ENCODE assay signal across 8 cellular contexts in the genomic region with DNA sequence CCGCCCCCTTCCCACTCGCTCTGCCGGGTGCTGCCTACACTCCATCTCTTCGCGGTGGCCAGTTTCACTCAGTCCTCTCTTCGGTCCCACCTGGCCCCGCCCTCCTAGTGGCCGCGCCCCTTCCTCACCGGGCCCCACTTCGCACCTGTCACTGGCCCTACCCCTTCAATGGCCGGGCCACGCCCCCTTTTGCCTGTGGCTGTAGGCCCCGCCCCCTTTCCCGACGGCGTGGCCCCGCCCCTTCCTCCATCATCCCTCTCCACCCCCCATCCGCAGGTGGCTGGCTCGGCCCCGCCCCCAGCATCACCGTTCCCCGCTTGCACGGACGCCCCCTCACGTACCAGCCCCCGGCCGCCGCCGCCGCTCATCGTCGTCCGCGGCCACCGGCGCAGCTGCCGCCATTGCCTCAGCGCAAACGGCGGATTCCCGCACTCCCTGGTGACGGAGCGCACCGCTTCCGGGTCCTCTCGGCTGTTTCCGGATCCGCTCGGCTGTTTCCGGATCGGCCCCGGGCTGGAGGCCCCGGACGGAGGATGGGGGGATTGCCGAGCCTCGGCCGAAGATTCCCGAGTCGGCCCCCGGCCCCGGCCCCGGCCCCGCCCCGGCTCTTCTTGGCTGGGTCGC. TPM values are rescaled to one million over a fixed set of nuclear protein-coding genes. Genes with fewer than 3 reads are reported as not detected.
A peak's percentile ranks its signal among the peaks of the same experiment; 100 is the strongest.
DNase-seq lines count a peak whose midpoint lies in the region; ATAC-seq and TF ChIP-seq lines count a peak whose summit lies in the region.

A gene with protein sequence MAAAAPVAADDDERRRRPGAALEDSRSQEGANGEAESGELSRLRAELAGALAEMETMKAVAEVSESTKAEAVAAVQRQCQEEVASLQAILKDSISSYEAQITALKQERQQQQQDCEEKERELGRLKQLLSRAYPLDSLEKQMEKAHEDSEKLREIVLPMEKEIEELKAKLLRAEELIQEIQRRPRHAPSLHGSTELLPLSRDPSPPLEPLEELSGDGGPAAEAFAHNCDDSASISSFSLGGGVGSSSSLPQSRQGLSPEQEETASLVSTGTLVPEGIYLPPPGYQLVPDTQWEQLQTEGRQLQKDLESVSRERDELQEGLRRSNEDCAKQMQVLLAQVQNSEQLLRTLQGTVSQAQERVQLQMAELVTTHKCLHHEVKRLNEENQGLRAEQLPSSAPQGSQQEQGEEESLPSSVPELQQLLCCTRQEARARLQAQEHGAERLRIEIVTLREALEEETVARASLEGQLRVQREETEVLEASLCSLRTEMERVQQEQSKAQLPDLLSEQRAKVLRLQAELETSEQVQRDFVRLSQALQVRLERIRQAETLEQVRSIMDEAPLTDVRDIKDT (minus strand): TSS at position 477 of the 624 bp plus-strand sequence. CDS start 75 bp downstream, at position 402.

- H3K4me3 ChIP-seq in HAP-1 (peak within 1 kb of the TSS; percentile 87), MG63 (peak within 1 kb of the TSS; percentile 100)

- in situ Hi-C loops in HAP-1 (cut with MboI; ENCODE audit: low sequenced_read_pairs): no loop called here

- peak; percentile 97 for DNase-seq in ELF-1 (ENCODE audit: low read depth, low spot score)
- peak; percentile 85 to 98 for DNase-seq in HAP-1 (ENCODE audit: low spot score in 2 of 2)
- peak; percentile 94 for DNase-seq in MG63
- peak; percentile 70 for DNase-seq in SHP77 treated with DMSO at 0.1 percent for 48 hours (lab: John Stamatoyannopoulos, UW)
- DNase-seq in activated gamma-delta T cell (lab: John Stamatoyannopoulos, UW): peak; percentile 86
- DNase-seq in fibroblast of the conjunctiva (ENCODE audit: low read depth): peak; percentile 70
- peak; percentile 100 for DNase-seq in nephron progenitor cell
- DNase-seq in stimulated activated naive CD8-positive, alpha-beta T cell treated with anti-CD3 and anti-CD28 coated beads, Interleukin-15, amount 100 ng/mL, for 72 hours: peak; percentile 98 to 100

- H3K27me3 Mint-ChIP-seq in nephron progenitor cell (ENCODE audit: low read depth, poor library complexity): no peaks in the 10 kb centered on the region
- H3K27me3 Mint-ChIP-seq in stimulated activated naive CD8-positive, alpha-beta T cell treated with anti-CD3 and anti-CD28 coated beads, Interleukin-15, amount 100 ng/mL, for 72 hours: no peaks in the 10 kb centered on the region

- peaks cover 7% of the 10 kb centered on the region for H3K36me3 Mint-ChIP-seq in nephron progenitor cell (ENCODE audit: low read depth)

- H3K36me3 ChIP-seq in HAP-1 (replicated peaks) (no peaks in the 10 kb centered on the region), MG63 (peaks cover 12% of the 10 kb centered on the region)

- peak; percentile 93 for ATAC-seq in stimulated activated naive CD8-positive, alpha-beta T cell treated with anti-CD3 and anti-CD28 coated beads, Interleukin-15, amount 100 ng/mL, for 72 hours

- no peaks in the 10 kb centered on the region for H3K9me3 Mint-ChIP-seq in nephron progenitor cell
- H3K9me3 Mint-ChIP-seq in stimulated activated naive CD8-positive, alpha-beta T cell treated with anti-CD3 and anti-CD28 coated beads, Interleukin-15, amount 100 ng/mL, for 72 hours: no peaks in the 10 kb centered on the region

- no peaks in the 10 kb centered on the region for H3K9me3 ChIP-seq in HAP-1
- no peaks in the 10 kb centered on the region for H3K9me3 ChIP-seq in MG63

- TF ChIP-seq CTCF in nephron progenitor cell (IDR thresholded peaks at IDR 0.05): no peak

- H3K4me1 ChIP-seq in HAP-1: no peaks in the 10 kb centered on the region; the same call in 1 of the 2 replicates

- peaks cover 26% of the 10 kb centered on the region for H3K4me1 Mint-ChIP-seq in nephron progenitor cell
- peaks cover 17% of the 10 kb centered on the region for H3K4me1 Mint-ChIP-seq in stimulated activated naive CD8-positive, alpha-beta T cell treated with anti-CD3 and anti-CD28 coated beads, Interleukin-15, amount 100 ng/mL, for 72 hours

- H3K27me3 ChIP-seq in HAP-1 (ENCODE audit: low read depth): no peaks in the 10 kb centered on the region
- H3K27me3 ChIP-seq in MG63: no peaks in the 10 kb centered on the region

- peak within 1 kb of the TSS; percentile 91 for H3K4me3 Mint-ChIP-seq in nephron progenitor cell
- peak within 1 kb of the TSS; percentile 88 to 95 for H3K4me3 Mint-ChIP-seq in stimulated activated naive CD8-positive, alpha-beta T cell treated with anti-CD3 and anti-CD28 coated beads, Interleukin-15, amount 100 ng/mL, for 72 hours

- peak within 1 kb of the TSS; percentile 97 for H3K27ac Mint-ChIP-seq in nephron progenitor cell
- H3K27ac Mint-ChIP-seq in stimulated activated naive CD8-positive, alpha-beta T cell treated with anti-CD3 and anti-CD28 coated beads, Interleukin-15, amount 100 ng/mL, for 72 hours: peak within 1 kb of the TSS; percentile 95 to 98

RNA-seq across cellular contexts. Expression of the gene that starts here (rescaled TPM):
- 75.5 and 86.2 TPM in 2 replicates for total RNA-seq in MG63 (2014; rRNA removed; shearing (Covaris generic); ENCODE audit: low replicate concordance)

Comparison
In these comparisons a context has a peak if more than half of its experiments do, and no peak if none do; other contexts are left out.
1. Peak in every context shown above with its lines: DNase-seq, ATAC-seq and H3K4me3 ChIP-seq.